8 cellular contexts compared by ENCODE assay signal in genomic region chr12:124740691-124741137, GRCh38.
DNase-seq lines count a peak whose midpoint lies in the region; ATAC-seq and TF ChIP-seq lines count a peak whose summit lies in the region.

No MANE protein-coding gene starts in this region.

- H3K4me3 ChIP-seq in dorsolateral prefrontal cortex: no peak overlapping the region

- H3K27me3 ChIP-seq in dorsolateral prefrontal cortex: no peaks in the 10 kb centered on the region

- no peak for ATAC-seq in HG03520 (IDR thresholded peaks at IDR 0.05; ENCODE audit: unreplicated experiment)
- no peak for ATAC-seq in HG02970 (IDR thresholded peaks at IDR 0.05; ENCODE audit: low FRiP score, unreplicated experiment)

- intact Hi-C loops in dorsolateral prefrontal cortex (cut with DNase I): no loop called here

- DNase-seq in DMS53 treated with DMSO at 0.1 percent for 48 hours (lab: John Stamatoyannopoulos, UW; ENCODE audit: unreplicated experiment): peak; percentile 33
- DNase-seq in MV-4-11 (lab: John Stamatoyannopoulos, UW): peak; percentile 15
- DNase-seq in dorsolateral prefrontal cortex: peak in 5 of 10 donors; percentile 61 to 71 (median 70)
- peak in 31 of 56 donors; percentile 12 to 72 (median 47) for DNase-seq in nucleus accumbens (lab: John Stamatoyannopoulos, UW)
- DNase-seq in NCI-H2081 treated with DMSO at 0.1 percent for 48 hours (lab: John Stamatoyannopoulos, UW): no peak
- no peak for DNase-seq in mesenteric fat pad (ENCODE audit: low spot score)

- H3K27ac ChIP-seq in dorsolateral prefrontal cortex: peak overlapping the region in 44 of 59 donors; percentile 3 to 97 (median 58)

- TF ChIP-seq CTCF in dorsolateral prefrontal cortex (IDR thresholded peaks at IDR 0.05 in 54 of 56, conservative IDR thresholded peaks at IDR 0.05 in 2 of 56; ENCODE audit: low read depth in 1 of 56, partially characterized antibody in 56 of 56): peak in 5 of 56 donors; percentile 9 to 29 (median 12)

Comparison
In these comparisons a context has a peak if more than half of its experiments do, and no peak if none do; other contexts are left out.
1. DNase-seq: peak in DMS53 treated with DMSO at 0.1 percent for 48 hours (single experiment), MV-4-11 (single experiment) and nucleus accumbens (31 of 56); none in NCI-H2081 treated with DMSO at 0.1 percent for 48 hours (single experiment) and mesenteric fat pad (single experiment).